Comparison of ENCODE assay signal across 25 cellular contexts in the genomic region with DNA sequence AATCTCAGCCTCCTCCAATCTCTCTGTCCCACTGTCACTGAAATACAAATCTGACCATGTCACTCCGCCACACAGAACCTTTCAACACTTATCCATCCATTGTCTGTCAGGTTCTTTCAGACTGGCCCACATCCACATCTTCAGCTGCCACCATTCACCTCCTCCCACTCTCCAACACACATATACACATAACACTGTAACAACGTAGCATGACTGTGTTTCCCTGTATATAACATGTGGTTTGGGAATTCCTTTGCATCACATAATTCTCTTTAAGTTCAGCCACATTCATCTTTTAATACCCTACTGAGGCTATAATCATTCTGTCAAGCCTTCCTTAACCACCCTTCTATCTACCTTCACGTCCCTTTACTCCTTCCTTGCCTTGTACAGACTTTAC.
"Had no signal": no experiment of that assay in that cellular context is flagged by ENCODE, and none has a peak within 500 bp of the region (broad histone marks: within the 10 kb centered on the region; RNA-seq: fewer than 3 reads in every experiment).

No MANE protein-coding gene starts in this region.

- H3K4me3 Mint-ChIP-seq: activated B cell treated with CpG ODN at 0.5 μM for 24 hours; activated CD4-positive, alpha-beta T cell treated with anti-CD3 and anti-CD28 coated beads for 36 hours; activated T-cell treated with anti-CD3 and anti-CD28 coated beads, Interleukin-2, amount 50 U/mL, for 24 hours; activated T-helper 17 cell treated with anti-CD3 and anti-CD28 coated beads, Interleukin-2, amount 50 U/mL, for 72 hours; immature natural killer cell had no signal

- H3K9me3 ChIP-seq: ovary, psoas muscle, right atrium auricular region, testis, upper lobe of left lung had no signal

- H3K27ac ChIP-seq: cardiac muscle cell, ovary, psoas muscle, right atrium auricular region, testis, upper lobe of left lung had no signal

- H3K27me3 Mint-ChIP-seq: activated B cell treated with CpG ODN at 0.5 μM for 24 hours; activated CD4-positive, alpha-beta T cell treated with anti-CD3 and anti-CD28 coated beads for 36 hours; activated T-cell treated with anti-CD3 and anti-CD28 coated beads, Interleukin-2, amount 50 U/mL, for 24 hours; activated T-helper 17 cell treated with anti-CD3 and anti-CD28 coated beads, Interleukin-2, amount 50 U/mL, for 72 hours; naive thymus-derived CD8-positive, alpha-beta T cell had no signal

- H3K4me1 Mint-ChIP-seq: activated B cell treated with CpG ODN at 0.5 μM for 24 hours had no signal

- H3K4me3 ChIP-seq: cardiac muscle cell, ovary, psoas muscle, right atrium auricular region, testis, upper lobe of left lung had no signal

- H3K36me3 ChIP-seq: cardiac muscle cell, ovary, right atrium auricular region had no signal

- ATAC-seq: activated CD4-positive, alpha-beta T cell treated with anti-CD3 and anti-CD28 coated beads for 36 hours; activated T-helper 17 cell treated with anti-CD3 and anti-CD28 coated beads, Interleukin-2, amount 50 U/mL, for 72 hours; esophagus mucosa; left lobe of liver; naive thymus-derived CD8-positive, alpha-beta T cell; psoas muscle had no signal

- H3K27ac Mint-ChIP-seq: activated B cell treated with CpG ODN at 0.5 μM for 24 hours; activated CD4-positive, alpha-beta T cell treated with anti-CD3 and anti-CD28 coated beads for 36 hours; activated T-cell treated with anti-CD3 and anti-CD28 coated beads, Interleukin-2, amount 50 U/mL, for 24 hours; activated T-helper 17 cell treated with anti-CD3 and anti-CD28 coated beads, Interleukin-2, amount 50 U/mL, for 72 hours had no signal

- H3K27me3 ChIP-seq: cardiac muscle cell, ovary, right atrium auricular region, testis, upper lobe of left lung had no signal

- H3K4me1 ChIP-seq: testis had no signal

- DNase-seq: activated B cell treated with CpG ODN at 0.5 μM for 24 hours; activated CD4-positive, alpha-beta T cell treated with anti-CD3 and anti-CD28 coated beads for 36 hours; activated CD4-positive, alpha-beta T cell treated with anti-CD3 and anti-CD28 coated beads, Interleukin-2, amount 50 U/mL, for 4 hours; activated CD8-positive, alpha-beta memory T cell treated with anti-CD3 and anti-CD28 coated beads for 24 hours; activated CD8-positive, alpha-beta memory T cell treated with anti-CD3 and anti-CD28 coated beads, Interleukin-2, amount 50 U/mL, for 4 hours; activated naive CD4-positive, alpha-beta T cell treated with Interleukin-2 at 50 U/mL for 16 hours; activated T-cell treated with anti-CD3 and anti-CD28 coated beads, Interleukin-2, amount 50 U/mL, for 24 hours; amygdala; dermis blood vessel endothelial cell; effector CD8-positive, alpha-beta T cell; foreskin melanocyte; immature natural killer cell; naive thymus-derived CD8-positive, alpha-beta T cell; ovary; psoas muscle; stimulated activated CD4-positive, alpha-beta T cell treated with anti-CD3 and anti-CD28 coated beads, Interleukin-12 subunit alpha, Interleukin-12 subunit beta, amount 100 ng/mL, for 4 hours; stimulated activated CD4-positive, alpha-beta T cell treated with anti-CD3 and anti-CD28 coated beads, Interleukin-4, amount 100 ng/mL, for 4 hours; T1000; testis; upper lobe of left lung had no signal

- H3K9me3 Mint-ChIP-seq: activated B cell treated with CpG ODN at 0.5 μM for 24 hours; activated T-cell treated with anti-CD3 and anti-CD28 coated beads, Interleukin-2, amount 50 U/mL, for 24 hours; activated T-helper 17 cell treated with anti-CD3 and anti-CD28 coated beads, Interleukin-2, amount 50 U/mL, for 72 hours; immature natural killer cell; naive thymus-derived CD8-positive, alpha-beta T cell had no signal
